In the genomic region with DNA sequence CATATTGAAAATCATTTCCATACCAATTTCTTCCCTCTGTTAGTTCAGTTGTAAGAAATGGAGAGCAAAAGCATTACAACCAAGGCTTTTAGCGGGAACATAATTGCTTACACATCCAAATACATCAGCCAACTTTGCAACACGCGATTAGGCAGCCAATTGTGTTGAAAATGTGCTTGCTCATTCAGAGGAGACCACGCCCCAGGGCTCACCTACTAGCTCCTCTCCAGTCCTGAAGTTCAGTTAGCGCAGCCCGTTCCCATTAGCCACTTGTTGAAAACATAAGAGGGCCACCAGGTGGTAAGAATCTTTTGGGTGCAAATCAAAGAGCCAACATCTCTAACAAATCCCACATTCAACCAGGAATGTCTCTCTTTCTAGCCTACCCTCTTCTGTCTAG, we compare ENCODE assay signal across 1 cellular context.
TF ChIP-seq lines count a peak whose summit lies in the region.

No MANE protein-coding gene starts in this region.

TF ChIP-seq in GM23338, 12 proteins besides CTCF, POLR2A, EP300 and RAD21 (continued from another document):
- TF ChIP-seq REST (IDR thresholded peaks at IDR 0.05; ENCODE audit: unreplicated experiment) = no peak
- TF ChIP-seq, protein P1, sequence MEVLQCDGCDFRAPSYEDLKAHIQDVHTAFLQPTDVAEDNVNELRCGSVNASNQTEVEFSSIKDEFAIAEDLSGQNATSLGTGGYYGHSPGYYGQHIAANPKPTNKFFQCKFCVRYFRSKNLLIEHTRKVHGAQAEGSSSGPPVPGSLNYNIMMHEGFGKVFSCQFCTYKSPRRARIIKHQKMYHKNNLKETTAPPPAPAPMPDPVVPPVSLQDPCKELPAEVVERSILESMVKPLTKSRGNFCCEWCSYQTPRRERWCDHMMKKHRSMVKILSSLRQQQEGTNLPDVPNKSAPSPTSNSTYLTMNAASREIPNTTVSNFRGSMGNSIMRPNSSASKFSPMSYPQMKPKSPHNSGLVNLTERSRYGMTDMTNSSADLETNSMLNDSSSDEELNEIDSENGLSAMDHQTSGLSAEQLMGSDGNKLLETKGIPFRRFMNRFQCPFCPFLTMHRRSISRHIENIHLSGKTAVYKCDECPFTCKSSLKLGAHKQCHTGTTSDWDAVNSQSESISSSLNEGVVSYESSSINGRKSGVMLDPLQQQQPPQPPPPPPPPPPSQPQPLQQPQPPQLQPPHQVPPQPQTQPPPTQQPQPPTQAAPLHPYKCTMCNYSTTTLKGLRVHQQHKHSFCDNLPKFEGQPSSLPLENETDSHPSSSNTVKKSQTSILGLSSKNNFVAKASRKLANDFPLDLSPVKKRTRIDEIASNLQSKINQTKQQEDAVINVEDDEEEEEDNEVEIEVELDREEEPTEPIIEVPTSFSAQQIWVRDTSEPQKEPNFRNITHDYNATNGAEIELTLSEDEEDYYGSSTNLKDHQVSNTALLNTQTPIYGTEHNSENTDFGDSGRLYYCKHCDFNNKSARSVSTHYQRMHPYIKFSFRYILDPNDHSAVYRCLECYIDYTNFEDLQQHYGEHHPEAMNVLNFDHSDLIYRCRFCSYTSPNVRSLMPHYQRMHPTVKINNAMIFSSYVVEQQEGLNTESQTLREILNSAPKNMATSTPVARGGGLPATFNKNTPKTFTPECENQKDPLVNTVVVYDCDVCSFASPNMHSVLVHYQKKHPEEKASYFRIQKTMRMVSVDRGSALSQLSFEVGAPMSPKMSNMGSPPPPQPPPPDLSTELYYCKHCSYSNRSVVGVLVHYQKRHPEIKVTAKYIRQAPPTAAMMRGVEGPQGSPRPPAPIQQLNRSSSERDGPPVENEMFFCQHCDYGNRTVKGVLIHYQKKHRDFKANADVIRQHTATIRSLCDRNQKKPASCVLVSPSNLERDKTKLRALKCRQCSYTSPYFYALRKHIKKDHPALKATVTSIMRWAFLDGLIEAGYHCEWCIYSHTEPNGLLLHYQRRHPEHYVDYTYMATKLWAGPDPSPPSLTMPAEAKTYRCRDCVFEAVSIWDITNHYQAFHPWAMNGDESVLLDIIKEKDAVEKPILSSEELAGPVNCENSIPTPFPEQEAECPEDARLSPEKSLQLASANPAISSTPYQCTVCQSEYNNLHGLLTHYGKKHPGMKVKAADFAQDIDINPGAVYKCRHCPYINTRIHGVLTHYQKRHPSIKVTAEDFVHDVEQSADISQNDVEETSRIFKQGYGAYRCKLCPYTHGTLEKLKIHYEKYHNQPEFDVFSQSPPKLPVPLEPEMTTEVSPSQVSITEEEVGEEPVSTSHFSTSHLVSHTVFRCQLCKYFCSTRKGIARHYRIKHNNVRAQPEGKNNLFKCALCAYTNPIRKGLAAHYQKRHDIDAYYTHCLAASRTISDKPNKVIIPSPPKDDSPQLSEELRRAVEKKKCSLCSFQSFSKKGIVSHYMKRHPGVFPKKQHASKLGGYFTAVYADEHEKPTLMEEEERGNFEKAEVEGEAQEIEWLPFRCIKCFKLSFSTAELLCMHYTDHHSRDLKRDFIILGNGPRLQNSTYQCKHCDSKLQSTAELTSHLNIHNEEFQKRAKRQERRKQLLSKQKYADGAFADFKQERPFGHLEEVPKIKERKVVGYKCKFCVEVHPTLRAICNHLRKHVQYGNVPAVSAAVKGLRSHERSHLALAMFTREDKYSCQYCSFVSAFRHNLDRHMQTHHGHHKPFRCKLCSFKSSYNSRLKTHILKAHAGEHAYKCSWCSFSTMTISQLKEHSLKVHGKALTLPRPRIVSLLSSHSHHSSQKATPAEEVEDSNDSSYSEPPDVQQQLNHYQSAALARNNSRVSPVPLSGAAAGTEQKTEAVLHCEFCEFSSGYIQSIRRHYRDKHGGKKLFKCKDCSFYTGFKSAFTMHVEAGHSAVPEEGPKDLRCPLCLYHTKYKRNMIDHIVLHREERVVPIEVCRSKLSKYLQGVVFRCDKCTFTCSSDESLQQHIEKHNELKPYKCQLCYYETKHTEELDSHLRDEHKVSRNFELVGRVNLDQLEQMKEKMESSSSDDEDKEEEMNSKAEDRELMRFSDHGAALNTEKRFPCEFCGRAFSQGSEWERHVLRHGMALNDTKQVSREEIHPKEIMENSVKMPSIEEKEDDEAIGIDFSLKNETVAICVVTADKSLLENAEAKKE (CRISPR knock-in tag; IDR thresholded peaks at IDR 0.05) = 0 out of 2 replicates have a peak, but pooled peaks have one; percentile 53
